In the genomic region with DNA sequence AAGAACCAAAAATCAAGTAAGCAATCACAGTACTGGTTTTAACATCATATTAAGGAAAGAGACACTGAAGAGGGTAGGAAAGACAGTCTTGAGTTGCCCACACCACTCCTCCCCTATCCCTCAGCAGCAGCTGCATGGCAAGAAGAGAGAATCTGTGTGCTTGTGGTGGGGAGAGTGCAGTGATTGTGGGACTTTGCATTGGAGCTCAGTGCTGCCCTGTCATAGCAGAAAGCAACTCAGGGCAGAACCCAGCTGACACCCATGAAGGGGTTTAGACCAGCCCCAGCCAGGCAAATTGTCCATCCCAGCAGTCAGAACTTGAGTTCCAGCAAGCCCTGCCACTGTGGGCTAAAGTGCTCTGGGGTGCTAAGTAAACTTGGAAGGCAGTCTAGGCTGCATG, we compare ENCODE assay signal across 27 cellular contexts. TPM values are rescaled to one million over a fixed set of nuclear protein-coding genes. Genes with fewer than 3 reads are reported as not detected.
DNase-seq lines count a peak whose midpoint lies in the region; ATAC-seq, FAIRE-seq and TF ChIP-seq lines count a peak whose summit lies in the region.
"Had no signal": no experiment of that assay in that cellular context is flagged by ENCODE, and none has a peak within 500 bp of the region (broad histone marks: within the 10 kb centered on the region; RNA-seq: fewer than 3 reads in every experiment).

No MANE protein-coding gene starts in this region.

- CTCF ChIA-PET in activated CD8-positive, alpha-beta memory T cell treated with anti-CD3 and anti-CD28 coated beads, Interleukin-2, amount 10 ng/mL, durations not matched to agents 7 days and 5 days (lab: Charles Lee): interaction anchor here (1.4 to 1.6 kb wide), 2 partner anchors 8 to 84 kb away, joined by 3 to 4 read pairs; no protein-coding TSS in a partner anchor

- no peaks in the 10 kb centered on the region for H3K36me3 ChIP-seq in bronchial epithelial cell (ENCODE audit: control insufficient read depth, insufficient read depth, low read length)
- H3K36me3 ChIP-seq: BE2C; BLaER1 treated with 17β-estradiol and CSF1 and Interleukin-3, amounts not matched to agents 10 nM and 100 nM had no signal

- peaks cover 1% of the 10 kb centered on the region for H3K27me3 ChIP-seq in bronchial epithelial cell (ENCODE audit: control insufficient read depth, insufficient read depth, low read length)
- H3K27me3 ChIP-seq: BE2C; BLaER1 treated with 17β-estradiol and CSF1 and Interleukin-3, amounts not matched to agents 10 nM and 100 nM had no signal

- DNase-seq in activated CD8-positive, alpha-beta memory T cell treated with anti-CD3 and anti-CD28 coated beads, Interleukin-2, amount 10 ng/mL, durations not matched to agents 7 days and 5 days: peak; percentile 31
- no peak for DNase-seq in activated CD8-positive, alpha-beta memory T cell treated with anti-CD3 and anti-CD28 coated beads for 24 hours
- DNase-seq in bronchial epithelial cell (ENCODE audit: low read depth): no peak
- peak; percentile 47 for DNase-seq in posterior vena cava (ENCODE audit: low spot score)
- no peak for DNase-seq in NCI-H1105 (lab: John Stamatoyannopoulos, UW)
- DNase-seq: 8988T; ACHN; AML-193; BE2C; CD4-positive, alpha-beta T cell; CD8-positive, alpha-beta memory T cell; DMS 273 treated with DMSO at 0.1 percent for 48 hours; DMS79; EL; GDM1; GM23248; H7 had no signal

- no peak overlapping the region for H3K27ac Mint-ChIP-seq in activated CD8-positive, alpha-beta memory T cell treated with anti-CD3 and anti-CD28 coated beads, Interleukin-2, amount 10 ng/mL, durations not matched to agents 7 days and 5 days
- no peak overlapping the region for H3K27ac Mint-ChIP-seq in stimulated activated memory B cell treated with anti-CD40 and anti-IgM and Interleukin-4, amounts not matched to agents 10 μg/mL and 1 μg/mL and 100 μg/mL, for 72 hours
- H3K27ac Mint-ChIP-seq: CD14-positive monocyte; CD4-positive, alpha-beta T cell; CD8-positive, alpha-beta memory T cell had no signal

- H3K4me3 Mint-ChIP-seq in activated CD8-positive, alpha-beta memory T cell treated with anti-CD3 and anti-CD28 coated beads, Interleukin-2, amount 10 ng/mL, durations not matched to agents 7 days and 5 days: no peak overlapping the region
- no peak overlapping the region for H3K4me3 Mint-ChIP-seq in stimulated activated memory B cell treated with anti-CD40 and anti-IgM and Interleukin-4, amounts not matched to agents 10 μg/mL and 1 μg/mL and 100 μg/mL, for 72 hours
- H3K4me3 Mint-ChIP-seq: CD4-positive, alpha-beta T cell; CD8-positive, alpha-beta memory T cell had no signal

- H3K36me3 Mint-ChIP-seq in activated CD8-positive, alpha-beta memory T cell treated with anti-CD3 and anti-CD28 coated beads, Interleukin-2, amount 10 ng/mL, durations not matched to agents 7 days and 5 days: peaks cover 2% of the 10 kb centered on the region
- H3K36me3 Mint-ChIP-seq in stimulated activated memory B cell treated with anti-CD40 and anti-IgM and Interleukin-4, amounts not matched to agents 10 μg/mL and 1 μg/mL and 100 μg/mL, for 72 hours: no peaks in the 10 kb centered on the region
- H3K36me3 Mint-ChIP-seq: CD14-positive monocyte had no signal

- H3K4me3 ChIP-seq in bronchial epithelial cell (ENCODE audit: low read depth, low read length): no peak overlapping the region
- H3K4me3 ChIP-seq: A549; BLaER1 treated with 17β-estradiol and CSF1 and Interleukin-3, amounts not matched to agents 10 nM and 100 nM; GM12878; GM23248 had no signal

- intact Hi-C loops in posterior vena cava (cut with DNase I): no loop called here

- no peaks in the 10 kb centered on the region for H3K9me3 Mint-ChIP-seq in activated CD8-positive, alpha-beta memory T cell treated with anti-CD3 and anti-CD28 coated beads, Interleukin-2, amount 10 ng/mL, durations not matched to agents 7 days and 5 days (ENCODE audit: low read depth)
- no peaks in the 10 kb centered on the region for H3K9me3 Mint-ChIP-seq in stimulated activated memory B cell treated with anti-CD40 and anti-IgM and Interleukin-4, amounts not matched to agents 10 μg/mL and 1 μg/mL and 100 μg/mL, for 72 hours
- H3K9me3 Mint-ChIP-seq: CD4-positive, alpha-beta T cell; CD8-positive, alpha-beta memory T cell had no signal

- peaks cover 16% of the 10 kb centered on the region for H3K4me1 Mint-ChIP-seq in activated CD8-positive, alpha-beta memory T cell treated with anti-CD3 and anti-CD28 coated beads, Interleukin-2, amount 10 ng/mL, durations not matched to agents 7 days and 5 days
- no peaks in the 10 kb centered on the region for H3K4me1 Mint-ChIP-seq in stimulated activated memory B cell treated with anti-CD40 and anti-IgM and Interleukin-4, amounts not matched to agents 10 μg/mL and 1 μg/mL and 100 μg/mL, for 72 hours
- H3K4me1 Mint-ChIP-seq: CD14-positive monocyte had no signal

- peaks cover 37% of the 10 kb centered on the region for H3K27me3 Mint-ChIP-seq in activated CD8-positive, alpha-beta memory T cell treated with anti-CD3 and anti-CD28 coated beads, Interleukin-2, amount 10 ng/mL, durations not matched to agents 7 days and 5 days
- H3K27me3 Mint-ChIP-seq in stimulated activated memory B cell treated with anti-CD40 and anti-IgM and Interleukin-4, amounts not matched to agents 10 μg/mL and 1 μg/mL and 100 μg/mL, for 72 hours: peaks cover 33% of the 10 kb centered on the region

- no peak for TF ChIP-seq CTCF in bronchial epithelial cell (IDR thresholded peaks at IDR 0.05; ENCODE audit: insufficient read depth, low read length, severe bottlenecking)

- ATAC-seq in activated CD8-positive, alpha-beta memory T cell treated with anti-CD3 and anti-CD28 coated beads, Interleukin-2, amount 10 ng/mL, durations not matched to agents 7 days and 5 days: no peak
- ATAC-seq in HG02678 (IDR thresholded peaks at IDR 0.05; ENCODE audit: unreplicated experiment): no peak
- no peak for ATAC-seq in stimulated activated memory B cell treated with anti-CD40 and anti-IgM and Interleukin-4, amounts not matched to agents 10 μg/mL and 1 μg/mL and 100 μg/mL, for 72 hours
- ATAC-seq: A549, GM12878, HCT116 had no signal

- FAIRE-seq in bronchial epithelial cell (lab: Jason Lieb, UNC): peak; percentile 50
- FAIRE-seq: A549, D721Med, GM12878, GM19239, H1 had no signal

RNA-seq across cellular contexts. Expression of a gene that starts 40.8 kb away (rescaled TPM):
- 100 to 1,000 TPM; 144 to 229 TPM for total RNA-seq in activated CD8-positive, alpha-beta memory T cell treated with anti-CD3 and anti-CD28 coated beads, Interleukin-2, amount 10 ng/mL, durations not matched to agents 7 days and 5 days
- total RNA-seq in bronchial epithelial cell (18.2 and 23.8 TPM in 2 replicates), posterior vena cava (10 to 100 TPM; 31.5 to 42.9 TPM)

RNA-seq across cellular contexts. Expression of a gene that starts 57.6 kb away (rescaled TPM):
- not detected for total RNA-seq in activated CD8-positive, alpha-beta memory T cell treated with anti-CD3 and anti-CD28 coated beads, Interleukin-2, amount 10 ng/mL, durations not matched to agents 7 days and 5 days
- total RNA-seq in bronchial epithelial cell (under 0.01 TPM in 1 of 2 replicates, not detected in the other), posterior vena cava (under 1 TPM; 0.19 to 0.38 TPM)
- total RNA-seq: CD4-positive, alpha-beta T cell; CD8-positive, alpha-beta memory T cell; GM12878; H1 had no signal

Comparison
In these comparisons a context has a peak if more than half of its experiments do, and no peak if none do; other contexts are left out.
1. DNase-seq: peak in activated CD8-positive, alpha-beta memory T cell treated with anti-CD3 and anti-CD28 coated beads, Interleukin-2, amount 10 ng/mL, durations not matched to agents 7 days and 5 days (single experiment) and posterior vena cava (single experiment); none in activated CD8-positive, alpha-beta memory T cell treated with anti-CD3 and anti-CD28 coated beads for 24 hours (single experiment), bronchial epithelial cell (single experiment) and NCI-H1105 (single experiment).